In the genomic region with DNA sequence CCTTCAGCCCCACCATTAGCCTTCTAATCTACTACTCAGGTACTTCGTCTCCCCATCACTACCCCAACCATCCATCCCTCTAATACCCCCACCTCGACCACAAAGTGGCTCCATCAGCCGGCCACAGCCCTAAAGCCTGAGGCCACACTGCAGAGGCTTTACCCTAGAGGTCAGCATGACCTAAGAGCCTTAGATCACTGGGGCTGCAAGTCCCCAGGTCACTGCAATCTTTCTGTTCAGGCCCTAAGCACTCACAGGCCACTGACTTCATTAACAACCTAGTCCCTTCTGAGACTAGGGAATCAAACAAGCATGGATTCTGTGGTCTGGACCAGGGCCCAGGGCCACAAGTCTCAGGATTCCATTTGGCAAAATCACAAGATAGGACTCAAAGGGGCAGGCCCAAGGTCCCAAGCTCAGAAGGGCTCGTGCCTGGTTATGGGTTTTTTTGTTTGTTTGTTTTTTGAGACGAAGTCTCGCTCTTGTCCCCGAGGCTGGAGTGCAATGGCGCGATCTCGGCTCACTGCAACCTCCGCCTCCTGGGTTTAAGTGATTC, we compare ENCODE assay signal across 14 cellular contexts. TPM values are rescaled to one million over a fixed set of nuclear protein-coding genes. Genes with fewer than 3 reads are reported as not detected.
DNase-seq lines count a peak whose midpoint lies in the region; TF ChIP-seq lines count a peak whose summit lies in the region.
"Had no signal": no experiment of that assay in that cellular context is flagged by ENCODE, and none has a peak within 500 bp of the region (broad histone marks: within the 10 kb centered on the region; RNA-seq: fewer than 3 reads in every experiment).

No MANE protein-coding gene starts in this region.

- H3K4me3 ChIP-seq in AG04450 (ENCODE audit: low read depth, low read length) (no peak overlapping the region), adrenal gland (no peak overlapping the region)
- H3K4me3 ChIP-seq: tibial artery had no signal

- H3K36me3 ChIP-seq in adrenal gland (replicated peaks in 1 of 2) = no peaks in the 10 kb centered on the region
- H3K36me3 ChIP-seq: tibial artery had no signal

- POLR2A ChIA-PET in AG04450 (lab: Yijun Ruan, JAX) = no interaction called here

- CTCF ChIA-PET in AG04450 (lab: Charles Lee) = interaction anchor here (0.6 kb wide), 1 partner anchor 727 kb away, joined by 3 read pairs; no protein-coding TSS in a partner anchor

- H3K27me3 ChIP-seq in AG04450 (ENCODE audit: control insufficient read depth, insufficient read depth, low read length) (peaks cover 4% of the 10 kb centered on the region), adrenal gland (no peaks in the 10 kb centered on the region)
- H3K27me3 ChIP-seq: tibial artery had no signal

- H3K27ac ChIP-seq in AG04450 (ENCODE audit: low read depth, low read length) (no peak overlapping the region), adrenal gland (no peak overlapping the region), substantia nigra (ENCODE audit: low read depth, low read length, poor library complexity, severe bottlenecking) (no peak overlapping the region)
- H3K27ac ChIP-seq: tibial artery had no signal

- no peaks in the 10 kb centered on the region for H3K9me3 ChIP-seq in AG04450 (ENCODE audit: control insufficient read depth, insufficient read depth, low read length)
- no peaks in the 10 kb centered on the region for H3K9me3 ChIP-seq in adrenal gland (replicated peaks in 1 of 3)
- H3K9me3 ChIP-seq: tibial artery had no signal

- peaks cover 0 to 4% of the 10 kb centered on the region in 2 donors for H3K4me1 ChIP-seq in adrenal gland (replicated peaks in 1 of 2)

- TF ChIP-seq CTCF in AG04450 (IDR thresholded peaks at IDR 0.05; ENCODE audit: low read depth, low read length) = no peak
- TF ChIP-seq CTCF in adrenal gland (IDR thresholded peaks at IDR 0.05) = no peak

- no peak for TF ChIP-seq POLR2A in adrenal gland (IDR thresholded peaks at IDR 0.05)

- intact Hi-C loops in adrenal gland (cut with DNase I) = no loop called here

- 68 to 94% (median 74%) methylated on average over 11 of the region's 11 CpGs for WGBS in adrenal gland, 4 donors

- DNase-seq in AG04450 (ENCODE audit: low read depth, low spot score) (peak; percentile 16), H4 (ENCODE audit: low spot score) (peak; percentile 93), adrenal gland (peak in 6 of 7 donors; percentile 42 to 66 (median 54)), kidney glomerular epithelial cell (lab: John Stamatoyannopoulos, UW) (peak; percentile 60), substantia nigra (lab: John Stamatoyannopoulos, UW) (no peak), GM19240 (ENCODE audit: insufficient read length, low spot score) (no peak), NCI-H1436 treated with DMSO at 0.1 percent for 48 hours (lab: John Stamatoyannopoulos, UW) (no peak), NCI-H510A (lab: John Stamatoyannopoulos, UW) (no peak)
- DNase-seq: activated CD4-positive, alpha-beta T cell treated with anti-CD3 and anti-CD28 coated beads, Interleukin-2, amount 50 U/mL, for 1 hour; activated naive CD8-positive, alpha-beta T cell treated with anti-CD3 and anti-CD28 coated beads for 36 hours; CD8-positive, alpha-beta memory T cell; NCI-H2227 treated with DMSO at 0.1 percent for 48 hours; posterior cingulate gyrus; tibial artery had no signal

RNA-seq across cellular contexts. Expression of gene PKDCC, which starts 37.0 kb away (rescaled TPM):
- polyA plus RNA-seq in AG04450 (2011; rRNA removed) (87.0 and 107 TPM in 2 replicates), adrenal gland (100 to 1,000 TPM in 1 of 3 donors, 10 to 100 TPM in 2; 47.5 to 170 (median 90.4) TPM)
- polyA minus RNA-seq in AG04450 (2011; rRNA and poly(A)+ RNA removed) = 180 and 228 TPM in 2 replicates
- 10.2 and 17.2 TPM in 2 replicates for total RNA-seq in H4 (2014; rRNA removed; shearing (Covaris generic))
- total RNA-seq in adrenal gland = 10 to 100 TPM; 29.7 to 74.7 (median 46.9) TPM
- total RNA-seq: activated naive CD8-positive, alpha-beta T cell treated with anti-CD3 and anti-CD28 coated beads for 36 hours had no signal

Comparison
In these comparisons a context has a peak if more than half of its experiments do, and no peak if none do; other contexts are left out.
1. DNase-seq: peak in AG04450 (single experiment), H4 (single experiment), adrenal gland (6 of 7) and kidney glomerular epithelial cell (single experiment); none in substantia nigra (0 of 49), GM19240 (single experiment), NCI-H1436 treated with DMSO at 0.1 percent for 48 hours (single experiment) and NCI-H510A (single experiment).